In the genomic region with DNA sequence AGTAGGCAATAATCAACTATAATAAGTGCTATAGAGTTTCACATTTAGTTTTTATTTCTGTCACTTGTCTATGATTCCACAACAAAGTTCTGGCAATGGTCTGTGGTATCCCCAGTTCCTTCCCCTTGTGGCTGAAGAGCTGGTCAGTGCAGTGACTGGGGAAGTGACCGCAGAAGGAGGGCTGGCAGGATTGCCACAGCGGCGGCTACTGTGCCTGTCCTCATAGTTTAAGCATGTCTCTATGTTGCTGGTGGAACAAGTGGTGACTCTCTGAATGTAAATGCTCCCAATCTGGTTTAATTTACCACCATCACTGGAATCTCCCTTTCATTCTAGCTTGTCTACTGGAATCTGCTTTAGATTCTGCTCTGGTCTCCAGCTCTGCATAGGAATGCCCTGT, we compare ENCODE assay signal across 13 cellular contexts.
"Had no signal": no experiment of that assay in that cellular context is flagged by ENCODE, and none has a peak within 500 bp of the region (broad histone marks: within the 10 kb centered on the region; RNA-seq: fewer than 3 reads in every experiment).

No MANE protein-coding gene starts in this region.

- H3K27me3 ChIP-seq: adrenal gland, heart right ventricle had no signal

- H3K27me3 Mint-ChIP-seq: activated naive CD4-positive, alpha-beta T cell treated with anti-CD3 and anti-CD28 coated beads, Interleukin-2, amount 10 ng/mL, durations not matched to agents 7 days and 5 days had no signal

- H3K4me3 Mint-ChIP-seq: activated CD4-positive, alpha-beta T cell treated with anti-CD3 and anti-CD28 coated beads, Interleukin-2, amount 10 ng/mL, durations not matched to agents 24 days and 14 days; activated naive CD4-positive, alpha-beta T cell treated with anti-CD3 and anti-CD28 coated beads, Interleukin-2, amount 10 ng/mL, durations not matched to agents 7 days and 5 days; stimulated activated naive CD8-positive, alpha-beta T cell treated with anti-CD3 and anti-CD28 coated beads, Interleukin-15, Interleukin-2, amounts not matched to agents 100 ng/mL and 50 ng/mL, for 24 hours; T-helper 2 cell treated with Interferon-gamma antibody and Interleukin-4, amounts not matched to agents 5 μg/mL and 100 μg/mL, for 36 hours had no signal

- H3K79me2 ChIP-seq: parathyroid adenoma had no signal

- H3K36me3 Mint-ChIP-seq: activated naive CD4-positive, alpha-beta T cell treated with anti-CD3 and anti-CD28 coated beads, Interleukin-2, amount 10 ng/mL, durations not matched to agents 7 days and 5 days had no signal

- DNase-seq: activated CD4-positive, alpha-beta T cell treated with anti-CD3 and anti-CD28 coated beads, Interleukin-2, amount 10 ng/mL, durations not matched to agents 24 days and 14 days; activated naive CD4-positive, alpha-beta T cell treated with anti-CD3 and anti-CD28 coated beads, Interleukin-2, amount 10 ng/mL, durations not matched to agents 7 days and 5 days; adrenal gland; effector CD4-positive, alpha-beta T cell; heart right ventricle; kidney; left ventricle myocardium superior; mesendoderm; stimulated activated CD4-positive, alpha-beta T cell treated with anti-CD3 and anti-CD28 coated beads, Interleukin-15, amount 100 ng/mL, for 24 hours; stimulated activated CD4-positive, alpha-beta T cell treated with anti-CD3 and anti-CD28 coated beads, Interleukin-4, amount 100 ng/mL, for 24 hours had no signal

- H3K9ac ChIP-seq: parathyroid adenoma had no signal

- H3K9me3 Mint-ChIP-seq: activated CD4-positive, alpha-beta T cell treated with anti-CD3 and anti-CD28 coated beads, Interleukin-2, amount 10 ng/mL, durations not matched to agents 24 days and 14 days; activated naive CD4-positive, alpha-beta T cell treated with anti-CD3 and anti-CD28 coated beads, Interleukin-2, amount 10 ng/mL, durations not matched to agents 7 days and 5 days; stimulated activated naive CD8-positive, alpha-beta T cell treated with anti-CD3 and anti-CD28 coated beads, Interleukin-15, Interleukin-2, amounts not matched to agents 100 ng/mL and 50 ng/mL, for 24 hours; T-helper 2 cell treated with Interferon-gamma antibody and Interleukin-4, amounts not matched to agents 5 μg/mL and 100 μg/mL, for 36 hours had no signal

- H3K4me3 ChIP-seq: adrenal gland, heart right ventricle had no signal

- H3K27ac ChIP-seq: adrenal gland, heart right ventricle, parathyroid adenoma had no signal

- H3K36me3 ChIP-seq: adrenal gland, heart right ventricle had no signal

- H3K9me3 ChIP-seq: adrenal gland, heart right ventricle had no signal

- H3K4me1 Mint-ChIP-seq: activated CD4-positive, alpha-beta T cell treated with anti-CD3 and anti-CD28 coated beads, Interleukin-2, amount 10 ng/mL, durations not matched to agents 24 days and 14 days; activated naive CD4-positive, alpha-beta T cell treated with anti-CD3 and anti-CD28 coated beads, Interleukin-2, amount 10 ng/mL, durations not matched to agents 7 days and 5 days had no signal

- H3K27ac Mint-ChIP-seq: activated CD4-positive, alpha-beta T cell treated with anti-CD3 and anti-CD28 coated beads, Interleukin-2, amount 10 ng/mL, durations not matched to agents 24 days and 14 days; activated naive CD4-positive, alpha-beta T cell treated with anti-CD3 and anti-CD28 coated beads, Interleukin-2, amount 10 ng/mL, durations not matched to agents 7 days and 5 days; stimulated activated naive CD8-positive, alpha-beta T cell treated with anti-CD3 and anti-CD28 coated beads, Interleukin-15, Interleukin-2, amounts not matched to agents 100 ng/mL and 50 ng/mL, for 24 hours; T-helper 2 cell treated with Interferon-gamma antibody and Interleukin-4, amounts not matched to agents 5 μg/mL and 100 μg/mL, for 36 hours had no signal

- H2AFZ ChIP-seq: parathyroid adenoma had no signal

- ATAC-seq: heart right ventricle, left ventricle myocardium superior had no signal

- H3K4me1 ChIP-seq: adrenal gland, parathyroid adenoma had no signal
